13 cellular contexts compared by ENCODE assay signal in the genomic region with DNA sequence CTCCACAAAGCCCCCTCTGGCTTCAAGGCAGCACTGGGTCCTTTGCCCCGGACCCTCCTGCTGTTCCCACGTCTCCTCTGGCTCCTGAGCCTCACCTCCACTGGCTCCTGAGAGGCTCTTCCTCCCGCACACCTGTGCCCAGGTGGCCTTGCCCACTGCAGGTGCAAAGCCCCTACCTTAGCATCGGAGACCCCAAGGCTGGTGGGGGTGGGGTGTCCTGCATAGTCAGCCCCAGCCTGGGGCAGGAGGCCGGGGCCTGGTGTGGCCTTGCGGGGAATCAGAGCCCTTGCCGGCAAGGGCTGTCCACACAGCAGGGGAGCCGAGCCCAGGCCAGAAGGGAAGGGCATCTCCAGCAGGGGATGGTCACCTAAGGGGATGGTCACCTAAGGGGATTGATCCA.
"Had no signal": no experiment of that assay in that cellular context is flagged by ENCODE, and none has a peak within 500 bp of the region (broad histone marks: within the 10 kb centered on the region; RNA-seq: fewer than 3 reads in every experiment).

No MANE protein-coding gene starts in this region.

- H3K9me3 ChIP-seq: colonic mucosa, uterus had no signal

- H3K27ac ChIP-seq: colonic mucosa, neural progenitor cell, skin epidermis, uterus had no signal

- DNase-seq: cerebellar nuclear complex; colonic mucosa; effector CD4-positive, alpha-beta T cell; foreskin melanocyte; hippocampal formation; midbrain; stimulated activated CD4-positive, alpha-beta T cell treated with anti-CD3 and anti-CD28 coated beads, Interleukin-12 subunit alpha, Interleukin-12 subunit beta, amount 100 ng/mL, for 4 hours; stimulated activated naive CD4-positive, alpha-beta T cell treated with Interleukin-2 at 50 U/mL for 16 hours; trophoblast cell; uterus had no signal

- H3K4me3 ChIP-seq: colonic mucosa, neural progenitor cell, skin epidermis, uterus had no signal

- H3K4me2 ChIP-seq: neural progenitor cell had no signal

- H3K36me3 Mint-ChIP-seq: neural progenitor cell had no signal

- H3K27ac Mint-ChIP-seq: natural killer cell treated with Interleukin-12 subunit alpha and Interleukin-12 subunit beta and Interleukin-15 and Interleukin-18, amount 100 ng/mL, for 72 hours; neural progenitor cell had no signal

- H3K36me3 ChIP-seq: colonic mucosa, neural progenitor cell, uterus had no signal

- H3K4me3 Mint-ChIP-seq: natural killer cell treated with Interleukin-12 subunit alpha and Interleukin-12 subunit beta and Interleukin-15 and Interleukin-18, amount 100 ng/mL, for 72 hours; neural progenitor cell had no signal

- H2AFZ ChIP-seq: neural progenitor cell had no signal

- H3K4me1 ChIP-seq: colonic mucosa, uterus had no signal

- H3K9ac ChIP-seq: neural progenitor cell had no signal
